ENCODE assay signal across 31 cellular contexts in genomic region chr2:2635025-2635528, GRCh38.
"Had no signal": no experiment of that assay in that cellular context is flagged by ENCODE, and none has a peak within 500 bp of the region (broad histone marks: within the 10 kb centered on the region; RNA-seq: fewer than 3 reads in every experiment).

No MANE protein-coding gene starts in this region.

- DNase-seq: heart left ventricle; hypothalamus; immature natural killer cell; kidney; left colon; left ventricle myocardium inferior; mesendoderm; naive thymus-derived CD4-positive, alpha-beta T cell; nucleus accumbens; pancreas; posterior cingulate gyrus; retina; right cardiac atrium; stimulated activated CD4-positive, alpha-beta T cell treated with anti-CD3 and anti-CD28 coated beads, Interleukin-12 subunit alpha, Interleukin-12 subunit beta, amount 100 ng/mL, for 4 hours; stimulated activated CD4-positive, alpha-beta T cell treated with anti-CD3 and anti-CD28 coated beads, Interleukin-15, amount 100 ng/mL, for 24 hours; stimulated activated CD4-positive, alpha-beta T cell treated with anti-CD3 and anti-CD28 coated beads, Interleukin-2, amount 100 ng/mL, for 24 hours; stimulated activated CD4-positive, alpha-beta T cell treated with anti-CD3 and anti-CD28 coated beads, Interleukin-4, amount 100 ng/mL, for 1 hour; stimulated activated naive B cell treated with anti-CD40 and anti-IgM and Interleukin-4, amounts not matched to agents 10 μg/mL and 1 μg/mL and 100 μg/mL, for 72 hours; stimulated activated naive CD8-positive, alpha-beta T cell treated with anti-CD3 and anti-CD28 coated beads, Interleukin-15, Interleukin-2, amounts not matched to agents 100 U/mL and 50 U/mL, for 24 hours; stomach; testis; tibial artery; trophoblast cell; upper lobe of right lung had no signal

- H3K4me3 ChIP-seq: heart left ventricle, left ventricle myocardium inferior, lung, pancreas, prostate gland, sigmoid colon, smooth muscle cell, stomach, testis, tibial artery, upper lobe of right lung had no signal

- H3K9me3 ChIP-seq: heart left ventricle, left ventricle myocardium inferior, pancreas, prostate gland, sigmoid colon, stomach, testis, tibial artery, upper lobe of right lung had no signal

- FAIRE-seq: islet of Langerhans, kidney, pancreas, urothelium cell line had no signal

- H3K36me3 ChIP-seq: heart left ventricle, left ventricle myocardium inferior, pancreas, prostate gland, sigmoid colon, stomach, tibial artery, upper lobe of right lung had no signal

- H3K27me3 ChIP-seq: testis, upper lobe of right lung had no signal

- ATAC-seq: heart left ventricle; left colon; naive thymus-derived CD4-positive, alpha-beta T cell; natural killer cell treated with Interleukin-12 subunit alpha and Interleukin-12 subunit beta and Interleukin-15 and Interleukin-18, amount 100 ng/mL, for 72 hours; pancreas; right cardiac atrium; stimulated activated naive B cell treated with anti-CD40 and anti-IgM and Interleukin-4, amounts not matched to agents 10 μg/mL and 1 μg/mL and 100 μg/mL, for 72 hours; stimulated activated naive CD8-positive, alpha-beta T cell treated with anti-CD3 and anti-CD28 coated beads, Interleukin-15, Interleukin-2, amounts not matched to agents 100 U/mL and 50 U/mL, for 24 hours; upper lobe of right lung had no signal

- H3K27ac ChIP-seq: heart left ventricle, left ventricle myocardium inferior, pancreas, prostate gland, sigmoid colon, stomach, testis, tibial artery, upper lobe of right lung had no signal

- H3K4me1 ChIP-seq: heart left ventricle, left ventricle myocardium inferior, pancreas, prostate gland, sigmoid colon, stomach, tibial artery, upper lobe of right lung had no signal

- H3K4me2 ChIP-seq: smooth muscle cell had no signal
